In genomic region chr7:150727381-150727780, GRCh38 we compare ENCODE assay signal across 1 cellular context.
TF ChIP-seq lines count a peak whose summit lies in the region.

No MANE protein-coding gene starts in this region.

TF ChIP-seq in HepG2, 621 proteins besides CTCF, POLR2A, EP300 and RAD21 (continued from another document and continues in another):
- no peak for TF ChIP-seq ZKSCAN5 (CRISPR knock-in tag; IDR thresholded peaks at IDR 0.05)
- 0 out of 2 replicates have a peak, but pooled peaks have one; percentile 34 for TF ChIP-seq ZFY (CRISPR knock-in tag; IDR thresholded peaks at IDR 0.05)
- no peak for TF ChIP-seq ZNF280B (CRISPR knock-in tag; IDR thresholded peaks at IDR 0.05; ENCODE audit: borderline replicate concordance)
- TF ChIP-seq ZNF841 (CRISPR knock-in tag; IDR thresholded peaks at IDR 0.05; ENCODE audit: borderline replicate concordance) = no peak
- peak; percentile 73 for TF ChIP-seq XRCC5 (optimal IDR thresholded peaks at IDR 0.05; ENCODE audit: low read length)
- TF ChIP-seq, protein P1, sequence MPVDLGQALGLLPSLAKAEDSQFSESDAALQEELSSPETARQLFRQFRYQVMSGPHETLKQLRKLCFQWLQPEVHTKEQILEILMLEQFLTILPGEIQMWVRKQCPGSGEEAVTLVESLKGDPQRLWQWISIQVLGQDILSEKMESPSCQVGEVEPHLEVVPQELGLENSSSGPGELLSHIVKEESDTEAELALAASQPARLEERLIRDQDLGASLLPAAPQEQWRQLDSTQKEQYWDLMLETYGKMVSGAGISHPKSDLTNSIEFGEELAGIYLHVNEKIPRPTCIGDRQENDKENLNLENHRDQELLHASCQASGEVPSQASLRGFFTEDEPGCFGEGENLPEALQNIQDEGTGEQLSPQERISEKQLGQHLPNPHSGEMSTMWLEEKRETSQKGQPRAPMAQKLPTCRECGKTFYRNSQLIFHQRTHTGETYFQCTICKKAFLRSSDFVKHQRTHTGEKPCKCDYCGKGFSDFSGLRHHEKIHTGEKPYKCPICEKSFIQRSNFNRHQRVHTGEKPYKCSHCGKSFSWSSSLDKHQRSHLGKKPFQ (CRISPR knock-in tag; IDR thresholded peaks at IDR 0.05; ENCODE audit: insufficient replicate concordance) = no peak
- 0 out of 2 replicates have a peak, but pooled peaks have one; percentile 30 for TF ChIP-seq ZNF205 (CRISPR knock-in tag; IDR thresholded peaks at IDR 0.05)
- TF ChIP-seq ZMYM2 (CRISPR knock-in tag; IDR thresholded peaks at IDR 0.05) = 0 out of 2 replicates have a peak, but pooled peaks have one; percentile 25
- peak; percentile 72 for TF ChIP-seq ATF7 (IDR thresholded peaks at IDR 0.05)
- peak; percentile 22; the same call in 1 of the 2 replicates for TF ChIP-seq ATF7 (CRISPR knock-in tag; IDR thresholded peaks at IDR 0.05)
- no peak for TF ChIP-seq RFX3 (CRISPR knock-in tag; IDR thresholded peaks at IDR 0.05)
- TF ChIP-seq SOX13 (IDR thresholded peaks at IDR 0.05) = peak; percentile 75; the same call in 1 of the 2 replicates
- TF ChIP-seq SOX13 (CRISPR knock-in tag; conservative IDR thresholded peaks at IDR 0.05 in 1 of 2, IDR thresholded peaks at IDR 0.05 in 1 of 2) = peak in 1 of 2 experiments; percentile 94; a peak in 2 of 4 replicates
- TF ChIP-seq IRF2 (CRISPR knock-in tag; IDR thresholded peaks at IDR 0.05) = 0 out of 2 replicates have a peak, but pooled peaks have one; percentile 47
- TF ChIP-seq, protein P2, sequence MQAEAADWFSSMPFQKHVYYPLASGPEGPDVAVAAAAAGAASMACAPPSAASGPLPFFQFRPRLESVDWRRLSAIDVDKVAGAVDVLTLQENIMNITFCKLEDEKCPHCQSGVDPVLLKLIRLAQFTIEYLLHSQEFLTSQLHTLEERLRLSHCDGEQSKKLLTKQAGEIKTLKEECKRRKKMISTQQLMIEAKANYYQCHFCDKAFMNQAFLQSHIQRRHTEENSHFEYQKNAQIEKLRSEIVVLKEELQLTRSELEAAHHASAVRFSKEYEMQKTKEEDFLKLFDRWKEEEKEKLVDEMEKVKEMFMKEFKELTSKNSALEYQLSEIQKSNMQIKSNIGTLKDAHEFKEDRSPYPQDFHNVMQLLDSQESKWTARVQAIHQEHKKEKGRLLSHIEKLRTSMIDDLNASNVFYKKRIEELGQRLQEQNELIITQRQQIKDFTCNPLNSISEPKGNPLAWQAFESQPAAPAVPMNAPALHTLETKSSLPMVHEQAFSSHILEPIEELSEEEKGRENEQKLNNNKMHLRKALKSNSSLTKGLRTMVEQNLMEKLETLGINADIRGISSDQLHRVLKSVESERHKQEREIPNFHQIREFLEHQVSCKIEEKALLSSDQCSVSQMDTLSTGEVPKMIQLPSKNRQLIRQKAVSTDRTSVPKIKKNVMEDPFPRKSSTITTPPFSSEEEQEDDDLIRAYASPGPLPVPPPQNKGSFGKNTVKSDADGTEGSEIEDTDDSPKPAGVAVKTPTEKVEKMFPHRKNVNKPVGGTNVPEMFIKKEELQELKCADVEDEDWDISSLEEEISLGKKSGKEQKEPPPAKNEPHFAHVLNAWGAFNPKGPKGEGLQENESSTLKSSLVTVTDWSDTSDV (CRISPR knock-in tag; IDR thresholded peaks at IDR 0.05) = no peak
- no peak for TF ChIP-seq ZNF138 (CRISPR knock-in tag; IDR thresholded peaks at IDR 0.05; ENCODE audit: low read depth)
- TF ChIP-seq, protein P3, sequence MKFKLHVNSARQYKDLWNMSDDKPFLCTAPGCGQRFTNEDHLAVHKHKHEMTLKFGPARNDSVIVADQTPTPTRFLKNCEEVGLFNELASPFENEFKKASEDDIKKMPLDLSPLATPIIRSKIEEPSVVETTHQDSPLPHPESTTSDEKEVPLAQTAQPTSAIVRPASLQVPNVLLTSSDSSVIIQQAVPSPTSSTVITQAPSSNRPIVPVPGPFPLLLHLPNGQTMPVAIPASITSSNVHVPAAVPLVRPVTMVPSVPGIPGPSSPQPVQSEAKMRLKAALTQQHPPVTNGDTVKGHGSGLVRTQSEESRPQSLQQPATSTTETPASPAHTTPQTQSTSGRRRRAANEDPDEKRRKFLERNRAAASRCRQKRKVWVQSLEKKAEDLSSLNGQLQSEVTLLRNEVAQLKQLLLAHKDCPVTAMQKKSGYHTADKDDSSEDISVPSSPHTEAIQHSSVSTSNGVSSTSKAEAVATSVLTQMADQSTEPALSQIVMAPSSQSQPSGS (CRISPR knock-in tag; IDR thresholded peaks at IDR 0.05) = peak; percentile 75; the same call in 1 of the 2 replicates
- TF ChIP-seq, protein P4, sequence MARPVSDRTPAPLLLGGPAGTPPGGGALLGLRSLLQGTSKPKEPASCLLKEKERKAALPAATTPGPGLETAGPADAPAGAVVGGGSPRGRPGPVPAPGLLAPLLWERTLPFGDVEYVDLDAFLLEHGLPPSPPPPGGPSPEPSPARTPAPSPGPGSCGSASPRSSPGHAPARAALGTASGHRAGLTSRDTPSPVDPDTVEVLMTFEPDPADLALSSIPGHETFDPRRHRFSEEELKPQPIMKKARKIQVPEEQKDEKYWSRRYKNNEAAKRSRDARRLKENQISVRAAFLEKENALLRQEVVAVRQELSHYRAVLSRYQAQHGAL (CRISPR knock-in tag; IDR thresholded peaks at IDR 0.05; ENCODE audit: not compliant biosample characterization) = no peak
- TF ChIP-seq CCAR2 (optimal IDR thresholded peaks at IDR 0.05; ENCODE audit: low read depth, low read length) = peak; percentile 54
- no peak for TF ChIP-seq KLF13 (CRISPR knock-in tag; IDR thresholded peaks at IDR 0.05)
- peak; percentile 49 for TF ChIP-seq SALL1 (CRISPR knock-in tag; IDR thresholded peaks at IDR 0.05)
- peak; percentile 51; the same call in 1 of the 2 replicates for TF ChIP-seq NCOA2 (CRISPR knock-in tag; IDR thresholded peaks at IDR 0.05)
- TF ChIP-seq GATAD1 (CRISPR knock-in tag; IDR thresholded peaks at IDR 0.05) = 0 out of 2 replicates have a peak, but pooled peaks have one; percentile 27
- TF ChIP-seq AFF4 (CRISPR knock-in tag; IDR thresholded peaks at IDR 0.05) = no peak
- TF ChIP-seq, protein P5, sequence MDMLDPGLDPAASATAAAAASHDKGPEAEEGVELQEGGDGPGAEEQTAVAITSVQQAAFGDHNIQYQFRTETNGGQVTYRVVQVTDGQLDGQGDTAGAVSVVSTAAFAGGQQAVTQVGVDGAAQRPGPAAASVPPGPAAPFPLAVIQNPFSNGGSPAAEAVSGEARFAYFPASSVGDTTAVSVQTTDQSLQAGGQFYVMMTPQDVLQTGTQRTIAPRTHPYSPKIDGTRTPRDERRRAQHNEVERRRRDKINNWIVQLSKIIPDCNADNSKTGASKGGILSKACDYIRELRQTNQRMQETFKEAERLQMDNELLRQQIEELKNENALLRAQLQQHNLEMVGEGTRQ (IDR thresholded peaks at IDR 0.05; ENCODE audit: low read depth, low read length) = no peak
- TF ChIP-seq, protein P5 (CRISPR knock-in tag; IDR thresholded peaks at IDR 0.05; ENCODE audit: borderline replicate concordance) = no peak
- no peak for TF ChIP-seq NR1H2 (CRISPR knock-in tag; IDR thresholded peaks at IDR 0.05; ENCODE audit: borderline replicate concordance, low read depth)
- 0 out of 2 replicates have a peak, but pooled peaks have one; percentile 38 for TF ChIP-seq MIXL1 (CRISPR knock-in tag; IDR thresholded peaks at IDR 0.05)
- TF ChIP-seq ZNF644 (CRISPR knock-in tag; IDR thresholded peaks at IDR 0.05; ENCODE audit: low read depth) = peak; percentile 94
- TF ChIP-seq KDM5A (IDR thresholded peaks at IDR 0.05; ENCODE audit: borderline replicate concordance, low read length) = no peak
- TF ChIP-seq CC2D1A (CRISPR knock-in tag; IDR thresholded peaks at IDR 0.05) = no peak
- no peak; the same call in 1 of the 2 replicates for TF ChIP-seq HOXA5 (CRISPR knock-in tag; IDR thresholded peaks at IDR 0.05)
- 0 out of 2 replicates have a peak, but pooled peaks have one; percentile 35 for TF ChIP-seq HOXA3 (CRISPR knock-in tag; IDR thresholded peaks at IDR 0.05)
- TF ChIP-seq SP140L (CRISPR knock-in tag; IDR thresholded peaks at IDR 0.05; ENCODE audit: borderline replicate concordance) = no peak
- TF ChIP-seq TAF15 (IDR thresholded peaks at IDR 0.05; ENCODE audit: low read depth, low read length, poor library complexity, severe bottlenecking) = no peak
- TF ChIP-seq ZSCAN22 (CRISPR knock-in tag; IDR thresholded peaks at IDR 0.05) = no peak
- no peak for TF ChIP-seq ZNF724P (CRISPR knock-in tag; IDR thresholded peaks at IDR 0.05; ENCODE audit: borderline replicate concordance)
- TF ChIP-seq ZNF3 (CRISPR knock-in tag; IDR thresholded peaks at IDR 0.05) = no peak
- TF ChIP-seq, protein P6, sequence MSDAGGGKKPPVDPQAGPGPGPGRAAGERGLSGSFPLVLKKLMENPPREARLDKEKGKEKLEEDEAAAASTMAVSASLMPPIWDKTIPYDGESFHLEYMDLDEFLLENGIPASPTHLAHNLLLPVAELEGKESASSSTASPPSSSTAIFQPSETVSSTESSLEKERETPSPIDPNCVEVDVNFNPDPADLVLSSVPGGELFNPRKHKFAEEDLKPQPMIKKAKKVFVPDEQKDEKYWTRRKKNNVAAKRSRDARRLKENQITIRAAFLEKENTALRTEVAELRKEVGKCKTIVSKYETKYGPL (CRISPR knock-in tag; IDR thresholded peaks at IDR 0.05) = peak; percentile 59; the same call in 1 of the 2 replicates
- TF ChIP-seq HNF4G (IDR thresholded peaks at IDR 0.05; ENCODE audit: borderline replicate concordance, low read depth, low read length) = peak; percentile 97
- TF ChIP-seq HNF4G (CRISPR knock-in tag; IDR thresholded peaks at IDR 0.05; ENCODE audit: borderline replicate concordance, low read depth) = peak; percentile 92
- peak; percentile 84 for TF ChIP-seq GATAD2A (CRISPR knock-in tag; IDR thresholded peaks at IDR 0.05)
- TF ChIP-seq NAIF1 (CRISPR knock-in tag; IDR thresholded peaks at IDR 0.05; ENCODE audit: borderline replicate concordance) = no peak
